16 cellular contexts compared by ENCODE assay signal in the genomic region with DNA sequence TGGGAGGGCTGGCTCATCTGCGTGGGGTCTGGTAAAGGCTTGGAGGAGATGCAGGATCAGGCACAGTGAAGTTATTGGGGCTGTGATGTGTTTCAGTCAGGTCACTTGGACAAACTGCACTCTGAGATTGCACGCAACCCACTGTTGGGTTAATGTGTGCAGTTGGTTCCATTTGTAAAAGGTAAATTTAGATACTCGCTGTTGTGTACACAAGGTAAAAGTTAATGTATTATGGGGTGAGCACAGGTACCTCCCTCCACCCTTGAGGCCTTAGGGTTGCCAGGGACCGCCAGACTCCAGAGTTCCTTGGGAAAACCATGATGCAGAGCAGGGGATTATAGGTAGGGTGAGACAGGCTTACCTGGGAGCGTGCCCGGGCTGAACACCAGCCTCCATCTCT.
"Had no signal": no experiment of that assay in that cellular context is flagged by ENCODE, and none has a peak within 500 bp of the region (broad histone marks: within the 10 kb centered on the region; RNA-seq: fewer than 3 reads in every experiment).

No MANE protein-coding gene starts in this region.

- ATAC-seq: activated CD8-positive, alpha-beta memory T cell treated with anti-CD3 and anti-CD28 coated beads, Interleukin-2, amount 10 ng/mL, durations not matched to agents 7 days and 5 days; naive thymus-derived CD4-positive, alpha-beta T cell; stimulated activated naive CD8-positive, alpha-beta T cell treated with anti-CD3 and anti-CD28 coated beads, Interleukin-15, amount 100 ng/mL, for 72 hours; upper lobe of right lung had no signal

- H3K27me3 ChIP-seq: dorsolateral prefrontal cortex, upper lobe of right lung had no signal

- H3K36me3 Mint-ChIP-seq: activated naive CD8-positive, alpha-beta T cell treated with anti-CD3 and anti-CD28 coated beads, Interleukin-2, amount 10 ng/mL, durations not matched to agents 7 days and 5 days had no signal

- H3K9me3 ChIP-seq: left ventricle myocardium inferior, upper lobe of right lung had no signal

- H3K4me3 Mint-ChIP-seq: activated CD4-positive, alpha-beta memory T cell treated with anti-CD3 and anti-CD28 coated beads, Interleukin-2, amount 10 ng/mL, durations not matched to agents 7 days and 5 days; activated CD8-positive, alpha-beta memory T cell treated with anti-CD3 and anti-CD28 coated beads, Interleukin-2, amount 10 ng/mL, durations not matched to agents 7 days and 5 days; activated naive CD8-positive, alpha-beta T cell treated with anti-CD3 and anti-CD28 coated beads, Interleukin-2, amount 10 ng/mL, durations not matched to agents 7 days and 5 days; naive thymus-derived CD4-positive, alpha-beta T cell; stimulated activated naive CD8-positive, alpha-beta T cell treated with anti-CD3 and anti-CD28 coated beads, Interleukin-15, amount 100 ng/mL, for 72 hours; T-helper 2 cell treated with Interferon-gamma antibody and Interleukin-4, amounts not matched to agents 5 μg/mL and 100 μg/mL, for 36 hours had no signal

- H3K27ac ChIP-seq: dorsolateral prefrontal cortex, left ventricle myocardium inferior, SK-N-MC, upper lobe of right lung had no signal

- H3K4me1 ChIP-seq: upper lobe of right lung had no signal

- H3K4me1 Mint-ChIP-seq: activated naive CD8-positive, alpha-beta T cell treated with anti-CD3 and anti-CD28 coated beads, Interleukin-2, amount 10 ng/mL, durations not matched to agents 7 days and 5 days; stimulated activated naive CD8-positive, alpha-beta T cell treated with anti-CD3 and anti-CD28 coated beads, Interleukin-15, amount 100 ng/mL, for 72 hours had no signal

- H3K27me3 Mint-ChIP-seq: activated CD4-positive, alpha-beta memory T cell treated with anti-CD3 and anti-CD28 coated beads, Interleukin-2, amount 10 ng/mL, durations not matched to agents 7 days and 5 days; activated CD8-positive, alpha-beta memory T cell treated with anti-CD3 and anti-CD28 coated beads, Interleukin-2, amount 10 ng/mL, durations not matched to agents 7 days and 5 days; activated naive CD8-positive, alpha-beta T cell treated with anti-CD3 and anti-CD28 coated beads, Interleukin-2, amount 10 ng/mL, durations not matched to agents 7 days and 5 days; naive thymus-derived CD4-positive, alpha-beta T cell; stimulated activated naive CD8-positive, alpha-beta T cell treated with anti-CD3 and anti-CD28 coated beads, Interleukin-15, amount 100 ng/mL, for 72 hours had no signal

- H3K27ac Mint-ChIP-seq: activated CD4-positive, alpha-beta memory T cell treated with anti-CD3 and anti-CD28 coated beads, Interleukin-2, amount 10 ng/mL, durations not matched to agents 7 days and 5 days; activated CD8-positive, alpha-beta memory T cell treated with anti-CD3 and anti-CD28 coated beads, Interleukin-2, amount 10 ng/mL, durations not matched to agents 7 days and 5 days; activated naive CD8-positive, alpha-beta T cell treated with anti-CD3 and anti-CD28 coated beads, Interleukin-2, amount 10 ng/mL, durations not matched to agents 7 days and 5 days; T-helper 2 cell treated with Interferon-gamma antibody and Interleukin-4, amounts not matched to agents 5 μg/mL and 100 μg/mL, for 36 hours had no signal

- H3K4me3 ChIP-seq: dorsolateral prefrontal cortex, left ventricle myocardium inferior, SK-N-MC, upper lobe of right lung had no signal

- DNase-seq: activated CD4-positive, alpha-beta memory T cell treated with anti-CD3 and anti-CD28 coated beads, Interleukin-2, amount 10 ng/mL, durations not matched to agents 7 days and 5 days; activated CD4-positive, alpha-beta T cell treated with anti-CD3 and anti-CD28 coated beads for 48 hours; activated CD4-positive, CD25-positive, alpha-beta regulatory T cell; activated CD8-positive, alpha-beta memory T cell treated with anti-CD3 and anti-CD28 coated beads, Interleukin-2, amount 10 ng/mL, durations not matched to agents 7 days and 5 days; activated naive CD4-positive, alpha-beta T cell treated with Interleukin-2 at 50 U/mL for 16 hours; activated naive CD8-positive, alpha-beta T cell treated with anti-CD3 and anti-CD28 coated beads, Interleukin-2, amount 10 ng/mL, durations not matched to agents 7 days and 5 days; amygdala; erythroblast; left ventricle myocardium inferior; naive thymus-derived CD4-positive, alpha-beta T cell; stimulated activated CD4-positive, alpha-beta T cell treated with anti-CD3 and anti-CD28 coated beads, Interleukin-2, amount 100 ng/mL, for 48 hours; stimulated activated naive CD8-positive, alpha-beta T cell treated with anti-CD3 and anti-CD28 coated beads, Interleukin-15, amount 100 ng/mL, for 72 hours; upper lobe of right lung had no signal

- H3K9me3 Mint-ChIP-seq: activated CD4-positive, alpha-beta memory T cell treated with anti-CD3 and anti-CD28 coated beads, Interleukin-2, amount 10 ng/mL, durations not matched to agents 7 days and 5 days; activated naive CD8-positive, alpha-beta T cell treated with anti-CD3 and anti-CD28 coated beads, Interleukin-2, amount 10 ng/mL, durations not matched to agents 7 days and 5 days; naive thymus-derived CD4-positive, alpha-beta T cell; stimulated activated naive CD8-positive, alpha-beta T cell treated with anti-CD3 and anti-CD28 coated beads, Interleukin-15, amount 100 ng/mL, for 72 hours; T-helper 2 cell treated with Interferon-gamma antibody and Interleukin-4, amounts not matched to agents 5 μg/mL and 100 μg/mL, for 36 hours had no signal
